ENCODE assay signal across 7 cellular contexts in genomic region chr20:58893355-58894151, GRCh38. TPM values are rescaled to one million over a fixed set of nuclear protein-coding genes. Genes with fewer than 3 reads are reported as not detected.
A peak's percentile ranks its signal among the peaks of the same experiment; 100 is the strongest.
DNase-seq lines count a peak whose midpoint lies in the region; ATAC-seq and TF ChIP-seq lines count a peak whose summit lies in the region.

No MANE protein-coding gene starts in this region.

- H3K4me3 ChIP-seq in H7 (ENCODE audit: insufficient read depth, low read depth, low read length) (0 out of 2 replicates have a peak overlapping the region, but pooled peaks have one; percentile 69), SJSA1 (peak overlapping the region; percentile 64), epithelial cell of esophagus (ENCODE audit: low read length) (peak overlapping the region; percentile 71), skin epidermis (peak overlapping the region in 5 of 7 experiments; percentile 71 to 91 (median 79))

- H3K27ac ChIP-seq in SJSA1 (peak overlapping the region; percentile 96), skin epidermis (peak overlapping the region in 13 of 21 experiments; percentile 90 to 99 (median 98))

- DNase-seq in H7: no peak
- no peak for DNase-seq in SJSA1 (ENCODE audit: low read depth in 1 of 2, low spot score in 2 of 2)
- DNase-seq in epithelial cell of esophagus (ENCODE audit: low read depth): peak; percentile 60
- no peak for DNase-seq in COLO668 (lab: John Stamatoyannopoulos, UW; ENCODE audit: unreplicated experiment)
- no peak for DNase-seq in GOT3 (lab: John Stamatoyannopoulos, UW)

- H3K9me3 ChIP-seq in SJSA1 (replicated peaks): no peaks in the 10 kb centered on the region

- TF ChIP-seq CTCF in epithelial cell of esophagus (IDR thresholded peaks at IDR 0.05; ENCODE audit: insufficient read depth, low read depth, low read length, missing control alignments): no peak

- peaks cover 9% of the 10 kb centered on the region for H3K27me3 ChIP-seq in H7 (ENCODE audit: control insufficient read depth, insufficient read depth, low read length)
- no peaks in the 10 kb centered on the region for H3K27me3 ChIP-seq in SJSA1 (replicated peaks)

- H3K36me3 ChIP-seq in H7 (replicated peaks; ENCODE audit: control insufficient read depth, insufficient read depth, low read length) (no peaks in the 10 kb centered on the region; the same call in 1 of the 2 replicates), SJSA1 (peaks cover 48% of the 10 kb centered on the region)

- ATAC-seq in HG03439 (IDR thresholded peaks at IDR 0.05; ENCODE audit: unreplicated experiment): no peak

- peaks cover 53% of the 10 kb centered on the region for H3K4me1 ChIP-seq in SJSA1 (replicated peaks)

RNA-seq across cellular contexts. Expression of gene GNAS, which starts 41.0 kb away (rescaled TPM):
- 683 and 685 TPM in 2 replicates for total RNA-seq in H7 (2014; rRNA removed; shearing (Covaris generic))
- 726 and 1,015 TPM in 2 replicates for total RNA-seq in SJSA1 (2014; rRNA removed; shearing (Covaris generic))

RNA-seq across cellular contexts. Expression of gene GNAS-AS1, which starts 42.9 kb away (rescaled TPM):
- 0.24 and 0.26 TPM in 2 replicates for total RNA-seq in H7 (2014; rRNA removed; shearing (Covaris generic))
- not detected in 2 replicates for total RNA-seq in SJSA1 (2014; rRNA removed; shearing (Covaris generic))
